Comparison of ENCODE assay signal across 36 cellular contexts in the genomic region with DNA sequence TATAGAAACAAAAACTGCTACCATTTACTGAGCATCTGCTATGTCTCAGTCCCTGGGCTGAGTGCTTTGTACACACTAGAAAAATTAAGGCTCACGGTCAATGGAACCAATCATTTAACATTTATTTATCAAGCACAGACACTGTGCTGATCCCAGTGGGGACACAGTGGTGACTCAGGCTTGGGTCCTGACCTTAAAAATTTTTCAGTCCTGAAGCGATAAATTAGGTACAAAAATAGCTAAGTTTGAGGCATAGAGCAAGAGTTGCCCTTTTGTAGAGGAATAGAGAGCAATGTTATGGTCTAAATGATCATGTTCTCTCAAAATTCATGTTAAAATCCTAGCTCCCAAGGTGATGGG.
"Had no signal": no experiment of that assay in that cellular context is flagged by ENCODE, and none has a peak within 500 bp of the region (broad histone marks: within the 10 kb centered on the region; RNA-seq: fewer than 3 reads in every experiment).

No MANE protein-coding gene starts in this region.

- H3K4me3 ChIP-seq: adrenal gland, body of pancreas, esophagus squamous epithelium had no signal

- H3K9me3 ChIP-seq: adrenal gland, body of pancreas, esophagus squamous epithelium had no signal

- H3K27ac Mint-ChIP-seq: activated CD4-positive, alpha-beta memory T cell treated with anti-CD3 and anti-CD28 coated beads for 36 hours; activated CD4-positive, alpha-beta T cell treated with anti-CD3 and anti-CD28 coated beads for 36 hours; activated CD4-positive, alpha-beta T cell treated with anti-CD3 and anti-CD28 coated beads, Interleukin-2, amount 10 ng/mL, durations not matched to agents 24 days and 14 days; activated CD8-positive, alpha-beta memory T cell treated with anti-CD3 and anti-CD28 coated beads, Interleukin-2, amount 10 ng/mL, durations not matched to agents 7 days and 5 days; activated CD8-positive, alpha-beta T cell treated with anti-CD3 and anti-CD28 coated beads, Interleukin-2, amount 10 ng/mL, durations not matched to agents 7 days and 5 days; activated naive CD4-positive, alpha-beta T cell treated with anti-CD3 and anti-CD28 coated beads for 36 hours; activated naive CD4-positive, alpha-beta T cell treated with anti-CD3 and anti-CD28 coated beads, Interleukin-2, amount 50 U/mL, for 24 hours; activated naive CD8-positive, alpha-beta T cell treated with anti-CD3 and anti-CD28 coated beads for 36 hours; activated naive CD8-positive, alpha-beta T cell treated with anti-CD3 and anti-CD28 coated beads, Interleukin-2, amount 50 U/mL, for 24 hours; activated T-helper 1 cell treated with anti-CD3 and anti-CD28 coated beads, Interleukin-12 subunit alpha, Interleukin-12 subunit beta, Interleukin-2, Interleukin-4 antibody, amounts not matched to agents 30 ng/mL and 10 ng/mL and 1 ng/mL, durations not matched to agents 14 hours and 24 hours and 36 hours; activated T-helper 2 cell treated with anti-CD3 and anti-CD28 coated beads, Interferon-gamma antibody, Interleukin-2, Interleukin-4, amounts not matched to agents 10 μg/mL and 5 μg/mL and 100 μg/mL, durations not matched to agents 14 hours and 24 hours and 36 hours; T-helper 17 cell; T-helper 2 cell treated with Interferon-gamma antibody and Interleukin-4, amounts not matched to agents 5 μg/mL and 100 μg/mL, for 36 hours had no signal

- H3K27me3 ChIP-seq: adrenal gland, body of pancreas had no signal

- H3K36me3 ChIP-seq: adrenal gland, esophagus squamous epithelium had no signal

- H3K4me1 Mint-ChIP-seq: activated CD4-positive, alpha-beta T cell treated with anti-CD3 and anti-CD28 coated beads, Interleukin-2, amount 10 ng/mL, durations not matched to agents 24 days and 14 days; activated CD8-positive, alpha-beta memory T cell treated with anti-CD3 and anti-CD28 coated beads, Interleukin-2, amount 10 ng/mL, durations not matched to agents 7 days and 5 days; activated naive CD4-positive, alpha-beta T cell treated with anti-CD3 and anti-CD28 coated beads, Interleukin-2, amount 50 U/mL, for 24 hours; activated naive CD8-positive, alpha-beta T cell treated with anti-CD3 and anti-CD28 coated beads, Interleukin-2, amount 50 U/mL, for 24 hours had no signal

- H3K4me3 Mint-ChIP-seq: activated CD4-positive, alpha-beta memory T cell treated with anti-CD3 and anti-CD28 coated beads for 36 hours; activated CD4-positive, alpha-beta T cell treated with anti-CD3 and anti-CD28 coated beads for 36 hours; activated CD4-positive, alpha-beta T cell treated with anti-CD3 and anti-CD28 coated beads, Interleukin-2, amount 10 ng/mL, durations not matched to agents 24 days and 14 days; activated CD8-positive, alpha-beta memory T cell treated with anti-CD3 and anti-CD28 coated beads, Interleukin-2, amount 10 ng/mL, durations not matched to agents 7 days and 5 days; activated CD8-positive, alpha-beta T cell treated with anti-CD3 and anti-CD28 coated beads, Interleukin-2, amount 10 ng/mL, durations not matched to agents 7 days and 5 days; activated naive CD4-positive, alpha-beta T cell treated with anti-CD3 and anti-CD28 coated beads for 36 hours; activated naive CD4-positive, alpha-beta T cell treated with anti-CD3 and anti-CD28 coated beads, Interleukin-2, amount 50 U/mL, for 24 hours; activated naive CD8-positive, alpha-beta T cell treated with anti-CD3 and anti-CD28 coated beads for 36 hours; activated naive CD8-positive, alpha-beta T cell treated with anti-CD3 and anti-CD28 coated beads, Interleukin-2, amount 50 U/mL, for 24 hours; activated T-helper 1 cell treated with anti-CD3 and anti-CD28 coated beads, Interleukin-12 subunit alpha, Interleukin-12 subunit beta, Interleukin-2, Interleukin-4 antibody, amounts not matched to agents 30 ng/mL and 10 ng/mL and 1 ng/mL, durations not matched to agents 14 hours and 24 hours and 36 hours; T-helper 17 cell; T-helper 2 cell treated with Interferon-gamma antibody and Interleukin-4, amounts not matched to agents 5 μg/mL and 100 μg/mL, for 36 hours had no signal

- H3K27ac ChIP-seq: body of pancreas, epithelial cell of prostate, esophagus squamous epithelium had no signal

- FAIRE-seq: colon, endometrium, endothelial cell of umbilical vein, frontal cortex had no signal

- H3K9me3 Mint-ChIP-seq: activated CD4-positive, alpha-beta memory T cell treated with anti-CD3 and anti-CD28 coated beads for 36 hours; activated CD4-positive, alpha-beta T cell treated with anti-CD3 and anti-CD28 coated beads, Interleukin-2, amount 10 ng/mL, durations not matched to agents 24 days and 14 days; activated naive CD4-positive, alpha-beta T cell treated with anti-CD3 and anti-CD28 coated beads for 36 hours; activated naive CD4-positive, alpha-beta T cell treated with anti-CD3 and anti-CD28 coated beads, Interleukin-2, amount 50 U/mL, for 24 hours; activated naive CD8-positive, alpha-beta T cell treated with anti-CD3 and anti-CD28 coated beads for 36 hours; activated naive CD8-positive, alpha-beta T cell treated with anti-CD3 and anti-CD28 coated beads, Interleukin-2, amount 50 U/mL, for 24 hours; activated T-helper 1 cell treated with anti-CD3 and anti-CD28 coated beads, Interleukin-12 subunit alpha, Interleukin-12 subunit beta, Interleukin-2, Interleukin-4 antibody, amounts not matched to agents 30 ng/mL and 10 ng/mL and 1 ng/mL, durations not matched to agents 14 hours and 24 hours and 36 hours; activated T-helper 2 cell treated with anti-CD3 and anti-CD28 coated beads, Interferon-gamma antibody, Interleukin-2, Interleukin-4, amounts not matched to agents 10 μg/mL and 5 μg/mL and 100 μg/mL, durations not matched to agents 14 hours and 24 hours and 36 hours; T-helper 2 cell treated with Interferon-gamma antibody and Interleukin-4, amounts not matched to agents 5 μg/mL and 100 μg/mL, for 36 hours had no signal

- DNase-seq: activated CD4-positive, alpha-beta memory T cell treated with anti-CD3 and anti-CD28 coated beads for 36 hours; activated CD4-positive, alpha-beta T cell treated with anti-CD3 and anti-CD28 coated beads for 36 hours; activated CD4-positive, CD25-positive, alpha-beta regulatory T cell; activated CD4-positive, CD25-positive, alpha-beta regulatory T cell treated with anti-CD3 and anti-CD28 coated beads, Interleukin-2, amount 50 U/mL, for 72 hours; activated CD8-positive, alpha-beta memory T cell treated with anti-CD3 and anti-CD28 coated beads, Interleukin-2, amount 10 ng/mL, durations not matched to agents 7 days and 5 days; activated CD8-positive, alpha-beta memory T cell treated with anti-CD3 and anti-CD28 coated beads, Interleukin-2, amount 50 U/mL, for 4 hours; activated CD8-positive, alpha-beta T cell treated with anti-CD3 and anti-CD28 coated beads, Interleukin-2, amount 10 ng/mL, durations not matched to agents 7 days and 5 days; activated effector memory CD4-positive, alpha-beta T cell treated with anti-CD3 and anti-CD28 coated beads, Interleukin-2, amount 50 U/mL, for 16 hours; activated naive CD4-positive, alpha-beta T cell treated with anti-CD3 and anti-CD28 coated beads for 36 hours; activated naive CD8-positive, alpha-beta T cell treated with anti-CD3 and anti-CD28 coated beads for 36 hours; activated naive CD8-positive, alpha-beta T cell treated with anti-CD3 and anti-CD28 coated beads, Interleukin-2, amount 50 U/mL, for 24 hours; activated T-cell treated with anti-CD3 and anti-CD28 coated beads, Interleukin-2, amount 50 U/mL, for 1 hour; activated T-cell treated with anti-CD3 and anti-CD28 coated beads, Interleukin-2, amount 50 U/mL, for 48 hours; amygdala; aorta; body of pancreas; caudate nucleus; cortex of kidney; effector CD8-positive, alpha-beta T cell; esophagus squamous epithelium; foreskin fibroblast; head of caudate nucleus; T-helper 1 cell; T-helper 17 cell; T1000 had no signal

- H3K36me3 Mint-ChIP-seq: activated CD4-positive, alpha-beta memory T cell treated with anti-CD3 and anti-CD28 coated beads for 36 hours; activated CD8-positive, alpha-beta memory T cell treated with anti-CD3 and anti-CD28 coated beads, Interleukin-2, amount 10 ng/mL, durations not matched to agents 7 days and 5 days; activated naive CD4-positive, alpha-beta T cell treated with anti-CD3 and anti-CD28 coated beads, Interleukin-2, amount 50 U/mL, for 24 hours; activated naive CD8-positive, alpha-beta T cell treated with anti-CD3 and anti-CD28 coated beads for 36 hours had no signal

- ATAC-seq: activated CD4-positive, alpha-beta T cell treated with anti-CD3 and anti-CD28 coated beads for 36 hours; activated CD8-positive, alpha-beta memory T cell treated with anti-CD3 and anti-CD28 coated beads, Interleukin-2, amount 10 ng/mL, durations not matched to agents 7 days and 5 days; activated CD8-positive, alpha-beta T cell treated with anti-CD3 and anti-CD28 coated beads, Interleukin-2, amount 10 ng/mL, durations not matched to agents 7 days and 5 days; activated naive CD8-positive, alpha-beta T cell treated with anti-CD3 and anti-CD28 coated beads, Interleukin-2, amount 50 U/mL, for 24 hours; body of pancreas; T-helper 17 cell had no signal

- H3K4me1 ChIP-seq: adrenal gland, body of pancreas had no signal
